In genomic region chr5:36723921-36724320, GRCh38 we compare ENCODE assay signal across 9 cellular contexts.
DNase-seq lines count a peak whose midpoint lies in the region; ATAC-seq and TF ChIP-seq lines count a peak whose summit lies in the region.
"Had no signal": no experiment of that assay in that cellular context is flagged by ENCODE, and none has a peak within 500 bp of the region (broad histone marks: within the 10 kb centered on the region; RNA-seq: fewer than 3 reads in every experiment).

No MANE protein-coding gene starts in this region.

- ATAC-seq in GM19438 (IDR thresholded peaks at IDR 0.05; ENCODE audit: low read depth, unreplicated experiment): peak; percentile 57
- ATAC-seq in HG03280 (IDR thresholded peaks at IDR 0.05; ENCODE audit: unreplicated experiment): peak; percentile 32
- peak; percentile 28 for ATAC-seq in effector memory CD8-positive, alpha-beta T cell (replicated peaks)
- no peak for ATAC-seq in activated CD4-positive, CD25-positive, alpha-beta regulatory T cell treated with anti-CD3 and anti-CD28 coated beads, Interleukin-2, amount 50 U/mL, for 24 hours

- TF ChIP-seq CTCF in GM12865 (IDR thresholded peaks at IDR 0.05; ENCODE audit: insufficient read depth, low read depth, low read length, missing control alignments): no peak
- TF ChIP-seq CTCF in nephron progenitor cell (IDR thresholded peaks at IDR 0.05): no peak

- DNase-seq in GM12865 (ENCODE audit: low read depth) (peak; percentile 86), NCI-H1694 (lab: John Stamatoyannopoulos, UW) (no peak), nephron progenitor cell (no peak)
- DNase-seq in effector memory CD8-positive, alpha-beta T cell: no peak
- no peak for DNase-seq in activated CD8-positive, alpha-beta memory T cell treated with anti-CD3 and anti-CD28 coated beads for 24 hours
- DNase-seq: GM23248 had no signal

- peak overlapping the region; percentile 86 for H3K4me3 ChIP-seq in GM12865 (ENCODE audit: low read depth, low read length)
- H3K4me3 ChIP-seq: GM23248 had no signal

- no peaks in the 10 kb centered on the region for H3K36me3 Mint-ChIP-seq in effector memory CD8-positive, alpha-beta T cell (ENCODE audit: insufficient read depth)
- no peaks in the 10 kb centered on the region for H3K36me3 Mint-ChIP-seq in nephron progenitor cell (ENCODE audit: low read depth)

- H3K4me1 Mint-ChIP-seq in effector memory CD8-positive, alpha-beta T cell (ENCODE audit: low read depth in 2 of 2): peaks cover 9 to 22% of the 10 kb centered on the region in 2 donors
- H3K4me1 Mint-ChIP-seq in nephron progenitor cell: peaks cover under 1% of the 10 kb centered on the region

- H3K4me3 Mint-ChIP-seq in effector memory CD8-positive, alpha-beta T cell: peak overlapping the region; percentile 35 to 60
- no peak overlapping the region for H3K4me3 Mint-ChIP-seq in nephron progenitor cell

- H3K27me3 Mint-ChIP-seq in effector memory CD8-positive, alpha-beta T cell: peaks cover 0 to 12% of the 10 kb centered on the region in 2 donors
- peaks cover 6% of the 10 kb centered on the region for H3K27me3 Mint-ChIP-seq in nephron progenitor cell (ENCODE audit: low read depth, poor library complexity)

- no peak overlapping the region for H3K27ac Mint-ChIP-seq in effector memory CD8-positive, alpha-beta T cell
- no peak overlapping the region for H3K27ac Mint-ChIP-seq in nephron progenitor cell

- H3K9me3 Mint-ChIP-seq in effector memory CD8-positive, alpha-beta T cell: no peaks in the 10 kb centered on the region
- H3K9me3 Mint-ChIP-seq in nephron progenitor cell: no peaks in the 10 kb centered on the region

Comparison
In these comparisons a context has a peak if more than half of its experiments do, and no peak if none do; other contexts are left out.
1. ATAC-seq: peak in GM19438 (single experiment), HG03280 (single experiment) and effector memory CD8-positive, alpha-beta T cell (single experiment); none in activated CD4-positive, CD25-positive, alpha-beta regulatory T cell treated with anti-CD3 and anti-CD28 coated beads, Interleukin-2, amount 50 U/mL, for 24 hours (0 of 2).